In the genomic region with DNA sequence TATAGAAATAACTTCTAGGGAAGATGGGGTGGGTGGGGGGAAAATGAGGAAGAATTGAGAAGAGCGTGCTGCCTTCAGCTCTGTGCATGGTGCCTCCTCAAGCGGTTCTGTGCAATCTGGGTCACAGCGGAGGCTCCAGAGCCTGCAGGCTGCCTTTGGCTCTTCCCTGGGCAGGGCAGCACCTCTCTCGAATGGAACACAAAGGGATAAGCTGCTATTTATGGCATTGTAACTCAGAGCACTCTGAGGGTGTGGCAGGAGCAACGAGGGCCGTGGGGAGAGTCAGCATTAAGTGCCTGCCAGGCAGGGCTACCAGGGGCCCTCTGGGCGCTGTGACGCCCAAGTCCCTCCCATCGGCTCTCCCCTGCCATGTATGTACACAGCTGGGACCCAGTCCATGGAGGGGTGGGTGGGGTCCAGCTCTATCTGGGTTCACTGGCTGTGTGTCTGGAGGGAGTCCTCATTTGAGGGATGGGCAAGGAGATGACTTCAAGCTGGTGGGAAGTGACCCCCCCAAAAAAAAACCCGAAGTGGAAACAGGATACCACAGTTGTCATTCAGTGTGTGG, we compare ENCODE assay signal across 27 cellular contexts. TPM values are rescaled to one million over a fixed set of nuclear protein-coding genes. Genes with fewer than 3 reads are reported as not detected.
A peak's percentile ranks its signal among the peaks of the same experiment; 100 is the strongest.
DNase-seq lines count a peak whose midpoint lies in the region; TF ChIP-seq lines count a peak whose summit lies in the region.
"Had no signal": no experiment of that assay in that cellular context is flagged by ENCODE, and none has a peak within 500 bp of the region (broad histone marks: within the 10 kb centered on the region; RNA-seq: fewer than 3 reads in every experiment).

No MANE protein-coding gene starts in this region.

- no peak overlapping the region for H2AFZ ChIP-seq in OCI-LY7 (ENCODE audit: low read length)
- H2AFZ ChIP-seq: GM23248 had no signal

- H4K20me1 ChIP-seq in OCI-LY7 (ENCODE audit: insufficient read depth, low read length): no peaks in the 10 kb centered on the region
- H4K20me1 ChIP-seq: BLaER1 treated with 17β-estradiol and CSF1 and Interleukin-3, amounts not matched to agents 10 nM and 100 nM had no signal

- DNase-seq in NCI-H146 (lab: John Stamatoyannopoulos, UW) (peak; percentile 17), NCI-H146 treated with DMSO at 0.1 percent for 48 hours (lab: John Stamatoyannopoulos, UW; ENCODE audit: unreplicated experiment) (no peak), NCI-H345 (lab: John Stamatoyannopoulos, UW) (peak; percentile 76), UCSD-AML1 (lab: John Stamatoyannopoulos, UW; ENCODE audit: unreplicated experiment) (peak; percentile 48), myocyte (ENCODE audit: low read depth) (peak; percentile 11), OCI-LY7 (ENCODE audit: low spot score) (no peak), NAMALWA (ENCODE audit: low spot score) (no peak)
- no peak for DNase-seq in T-helper 2 cell treated with Interferon-gamma antibody and Interleukin-4, amounts not matched to agents 5 μg/mL and 100 μg/mL, for 36 hours (ENCODE audit: low spot score)
- DNase-seq: ACHN; Caco-2; CD4-positive, alpha-beta memory T cell; DMS 273 treated with DMSO at 0.1 percent for 48 hours; GM23248; MG63; NCI-H1048; NCI-H1417 treated with DMSO at 0.1 percent for 48 hours; NCI-H2081; NCI-H2171; NCI-H446 treated with DMSO at 0.1 percent for 48 hours; NCI-H526 treated with DMSO at 0.1 percent for 48 hours; NK-92 treated with Interleukin-12 subunit alpha and Interleukin-12 subunit beta, amount 100 ng/mL, for 24 hours had no signal

- no TSS peak for BruUV-seq in OCI-LY7 (replicated peaks; lab: Mats Ljungman, UMichigan)

- no peaks in the 10 kb centered on the region for H3K79me2 ChIP-seq in OCI-LY7 (ENCODE audit: insufficient read depth, low read depth, low read length)

- H3K27me3 Mint-ChIP-seq in T-helper 2 cell treated with Interferon-gamma antibody and Interleukin-4, amounts not matched to agents 5 μg/mL and 100 μg/mL, for 36 hours (ENCODE audit: low read depth): peaks cover 3% of the 10 kb centered on the region

- H3K4me3 Mint-ChIP-seq in T-helper 2 cell treated with Interferon-gamma antibody and Interleukin-4, amounts not matched to agents 5 μg/mL and 100 μg/mL, for 36 hours: no peak overlapping the region
- H3K4me3 Mint-ChIP-seq: CD4-positive, alpha-beta memory T cell had no signal

- peaks cover 5% of the 10 kb centered on the region for H3K4me1 Mint-ChIP-seq in T-helper 2 cell treated with Interferon-gamma antibody and Interleukin-4, amounts not matched to agents 5 μg/mL and 100 μg/mL, for 36 hours (ENCODE audit: low read depth)

- H3K9me3 Mint-ChIP-seq in T-helper 2 cell treated with Interferon-gamma antibody and Interleukin-4, amounts not matched to agents 5 μg/mL and 100 μg/mL, for 36 hours: no peaks in the 10 kb centered on the region

- POLR2A ChIA-PET in OCI-LY7 (lab: Charles Lee): interaction anchor here (0.6 to 0.8 kb wide), 2 partner anchors 133 to 360 kb away, joined by 3 to 5 read pairs; no protein-coding TSS in a partner anchor

- no peaks in the 10 kb centered on the region for H3K36me3 Mint-ChIP-seq in T-helper 2 cell treated with Interferon-gamma antibody and Interleukin-4, amounts not matched to agents 5 μg/mL and 100 μg/mL, for 36 hours (ENCODE audit: low read depth)
- H3K36me3 Mint-ChIP-seq: CD4-positive, alpha-beta memory T cell had no signal

- no peaks in the 10 kb centered on the region for H3K9me3 ChIP-seq in OCI-LY7 (ENCODE audit: low read length)
- H3K9me3 ChIP-seq: BLaER1 treated with 17β-estradiol and CSF1 and Interleukin-3, amounts not matched to agents 10 nM and 100 nM; Caco-2; HAP-1; MG63; SJSA1 had no signal

- no peak overlapping the region for H3K27ac Mint-ChIP-seq in T-helper 2 cell treated with Interferon-gamma antibody and Interleukin-4, amounts not matched to agents 5 μg/mL and 100 μg/mL, for 36 hours
- H3K27ac Mint-ChIP-seq: CD4-positive, alpha-beta memory T cell had no signal

- CTCF ChIA-PET in OCI-LY7 (lab: Charles Lee; ENCODE audit: unreplicated experiment): no interaction called here

- H3K36me3 ChIP-seq in OCI-LY7 (ENCODE audit: insufficient read depth, low read length): no peaks in the 10 kb centered on the region
- H3K36me3 ChIP-seq: BLaER1 treated with 17β-estradiol and CSF1 and Interleukin-3, amounts not matched to agents 10 nM and 100 nM; HAP-1; MG63; SJSA1 had no signal

- H3K4me1 ChIP-seq in OCI-LY7 (ENCODE audit: insufficient read depth, low read length, poor library complexity, severe bottlenecking): no peaks in the 10 kb centered on the region
- H3K4me1 ChIP-seq: BLaER1 treated with 17β-estradiol and CSF1 and Interleukin-3, amounts not matched to agents 10 nM and 100 nM; Caco-2; HAP-1; SJSA1 had no signal

- intact Hi-C loops in OCI-LY7 (cut with micrococcal nuclease; ENCODE audit: unreplicated experiment): no loop called here

- no peaks in the 10 kb centered on the region for H3K9me2 ChIP-seq in OCI-LY7 (ENCODE audit: insufficient read depth, low read length)

- H3K27ac ChIP-seq in OCI-LY7 (ENCODE audit: low read depth, low read length, poor library complexity, severe bottlenecking): no peak overlapping the region
- H3K27ac ChIP-seq: 22Rv1; BLaER1 treated with 17β-estradiol and CSF1 and Interleukin-3, amounts not matched to agents 10 nM and 100 nM; GM23248; HL-60; SJSA1 had no signal

- H3K4me2 ChIP-seq in OCI-LY7 (ENCODE audit: low read length): no peak overlapping the region
- H3K4me2 ChIP-seq: BLaER1 treated with 17β-estradiol and CSF1 and Interleukin-3, amounts not matched to agents 10 nM and 100 nM had no signal

- no peak overlapping the region for H3K4me3 ChIP-seq in OCI-LY7 (ENCODE audit: low read depth, low read length, poor library complexity, severe bottlenecking)
- H3K4me3 ChIP-seq: BLaER1 treated with 17β-estradiol and CSF1 and Interleukin-3, amounts not matched to agents 10 nM and 100 nM; GM23248; HAP-1; K562; MG63; SJSA1 had no signal

- TF ChIP-seq CTCF in OCI-LY7 (conservative IDR thresholded peaks at IDR 0.05; ENCODE audit: low read length): no peak

RNA-seq across cellular contexts. Expression of a gene that starts 44.1 kb away (rescaled TPM):
- total RNA-seq in myocyte: 10.4 and 14.0 TPM in 2 replicates
- 1.6 TPM for polyA plus RNA-seq in myocyte (2012)
- 40.3 and 49.6 TPM in 2 replicates for total RNA-seq in OCI-LY7 (2014; rRNA removed; shearing (Covaris generic))
- 53.7 and 56.3 TPM in 2 replicates for total RNA-seq in OCI-LY7 (2022)
- total RNA-seq: GM23248, SJSA1 had no signal

Comparison
In these comparisons a context has a peak if more than half of its experiments do, and no peak if none do; other contexts are left out.
1. DNase-seq: peak in NCI-H146 (single experiment), NCI-H345 (single experiment), UCSD-AML1 (single experiment) and myocyte (single experiment); none in NCI-H146 treated with DMSO at 0.1 percent for 48 hours (single experiment), OCI-LY7 (single experiment), NAMALWA (single experiment) and T-helper 2 cell treated with Interferon-gamma antibody and Interleukin-4, amounts not matched to agents 5 μg/mL and 100 μg/mL, for 36 hours (single experiment).